ENCODE assay signal across 16 cellular contexts in genomic region chr6:137601471-137601870, GRCh38.
DNase-seq lines count a peak whose midpoint lies in the region; ATAC-seq and TF ChIP-seq lines count a peak whose summit lies in the region.
"Had no signal": no experiment of that assay in that cellular context is flagged by ENCODE, and none has a peak within 500 bp of the region (broad histone marks: within the 10 kb centered on the region; RNA-seq: fewer than 3 reads in every experiment).

No MANE protein-coding gene starts in this region.

- no peak for TF ChIP-seq CTCF in VCaP (conservative IDR thresholded peaks at IDR 0.05)

- intact Hi-C loops in posterior vena cava (cut with DNase I): no loop called here

- peak; percentile 14 for DNase-seq in NCI-H69 (lab: John Stamatoyannopoulos, UW)
- peak; percentile 34 for DNase-seq in putamen (ENCODE audit: low spot score)
- peak; percentile 16 for DNase-seq in superior temporal gyrus (ENCODE audit: extremely low spot score)
- DNase-seq in activated T-cell treated with anti-CD3 and anti-CD28 coated beads, Interleukin-2, amount 50 U/mL, for 1 hour: no peak
- DNase-seq in posterior vena cava (ENCODE audit: low spot score): no peak
- DNase-seq: C1 segment of cervical spinal cord; Calu3; CD4-positive, alpha-beta memory T cell; COR-L47; DMS79; EL; GF-D8; GOT3; HCEC 1CT had no signal

- no peak for ATAC-seq in HG03565 (IDR thresholded peaks at IDR 0.05; ENCODE audit: unreplicated experiment)

- H3K27ac ChIP-seq in VCaP: peak overlapping the region; percentile 71

Comparison
In these comparisons a context has a peak if more than half of its experiments do, and no peak if none do; other contexts are left out.
1. DNase-seq: peak in NCI-H69 (single experiment), putamen (single experiment) and superior temporal gyrus (single experiment); none in activated T-cell treated with anti-CD3 and anti-CD28 coated beads, Interleukin-2, amount 50 U/mL, for 1 hour (single experiment) and posterior vena cava (single experiment).